Comparison of ENCODE assay signal across 19 cellular contexts in the genomic region with DNA sequence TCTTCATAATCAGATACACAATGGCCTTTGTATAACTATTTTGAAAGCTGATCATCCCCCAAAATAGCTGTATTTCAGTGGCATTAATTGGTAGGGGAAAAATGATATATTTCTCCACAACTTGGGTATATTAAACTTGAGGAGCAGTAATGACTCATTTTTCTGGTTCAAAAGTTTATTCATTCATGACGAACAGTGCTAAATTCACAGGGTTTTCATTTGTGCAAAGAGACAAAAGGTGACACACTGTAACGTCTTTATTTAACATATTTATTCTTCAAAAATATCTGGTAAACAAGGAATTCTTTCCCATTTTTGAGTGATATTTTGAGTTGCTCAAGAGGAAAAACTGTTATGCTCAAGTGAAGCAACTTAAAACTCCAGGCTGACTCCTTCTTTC.
"Had no signal": no experiment of that assay in that cellular context is flagged by ENCODE, and none has a peak within 500 bp of the region (broad histone marks: within the 10 kb centered on the region; RNA-seq: fewer than 3 reads in every experiment).

No MANE protein-coding gene starts in this region.

- H3K4me1 ChIP-seq: esophagus muscularis mucosa, foreskin keratinocyte, heart left ventricle, parathyroid adenoma, prostate gland, uterus had no signal

- H3K4me3 ChIP-seq: esophagus muscularis mucosa, heart left ventricle, prostate gland, right lobe of liver, tibial artery, upper lobe of left lung, uterus had no signal

- H3K27ac ChIP-seq: epithelial cell of prostate, esophagus muscularis mucosa, foreskin keratinocyte, heart left ventricle, parathyroid adenoma, prostate gland, right lobe of liver, tibial artery, upper lobe of left lung, uterus had no signal

- FAIRE-seq: islet of Langerhans had no signal

- H3K9me3 ChIP-seq: esophagus muscularis mucosa, heart left ventricle, prostate gland, right lobe of liver, tibial artery, upper lobe of left lung, uterus had no signal

- H3K36me3 ChIP-seq: esophagus muscularis mucosa, heart left ventricle, prostate gland, right lobe of liver, tibial artery, upper lobe of left lung, uterus had no signal

- DNase-seq: effector memory CD8-positive, alpha-beta T cell; foreskin keratinocyte; heart left ventricle; hippocampal formation; kidney glomerular epithelial cell; naive thymus-derived CD4-positive, alpha-beta T cell; nephron progenitor cell; retina; right lobe of liver; stimulated activated CD4-positive, alpha-beta T cell treated with anti-CD3 and anti-CD28 coated beads, Interleukin-4, amount 100 ng/mL, for 1 hour; stimulated activated CD8-positive, alpha-beta memory T cell treated with anti-CD3 and anti-CD28 coated beads, Interleukin-4, amount 100 ng/mL, for 48 hours; tibial artery; upper lobe of left lung; uterus had no signal
